Comparison of ENCODE assay signal across 4 cellular contexts in genomic region chr7:12517451-12517850, GRCh38.
A peak's percentile ranks its signal among the peaks of the same experiment; 100 is the strongest.
TF ChIP-seq lines count a peak whose summit lies in the region.

No MANE protein-coding gene starts in this region.

TF ChIP-seq in SK-N-SH treated with all-trans-retinoic acid at 6 μM for 48 hours, 23 proteins besides CTCF, POLR2A, EP300 and RAD21:
- TF ChIP-seq TSHZ2 (CRISPR knock-in tag; IDR thresholded peaks at IDR 0.05) (no peak), TCF4 (CRISPR knock-in tag; IDR thresholded peaks at IDR 0.05; ENCODE audit: borderline replicate concordance) (no peak), POU6F1 (CRISPR knock-in tag; IDR thresholded peaks at IDR 0.05; ENCODE audit: borderline replicate concordance, low read depth) (no peak), SNAI2 (CRISPR knock-in tag; IDR thresholded peaks at IDR 0.05) (no peak), RARB (CRISPR knock-in tag; IDR thresholded peaks at IDR 0.05) (no peak), ZFP30 (CRISPR knock-in tag; IDR thresholded peaks at IDR 0.05) (peak; percentile 94), ZFP3 (CRISPR knock-in tag; IDR thresholded peaks at IDR 0.05) (no peak)
TF ChIP-seq in SK-N-SH treated with all-trans-retinoic acid at 6 μM for 48 hours: peak in this region for 1.

TF ChIP-seq in SK-N-SH, 30 proteins besides CTCF, POLR2A, EP300 and RAD21:
- TF ChIP-seq NRF1 (IDR thresholded peaks at IDR 0.05; ENCODE audit: low read depth, low read length): no peak
- no peak for TF ChIP-seq USF2 (IDR thresholded peaks at IDR 0.05; ENCODE audit: borderline replicate concordance, low read depth, low read length)
- TF ChIP-seq GATA2 (CRISPR knock-in tag; IDR thresholded peaks at IDR 0.05): no peak

TF ChIP-seq in HEK293, 187 proteins besides CTCF, POLR2A, EP300 and RAD21:
- no peak for TF ChIP-seq ZNF350 (tag by site-specific recombination; IDR thresholded peaks at IDR 0.05)
- TF ChIP-seq SETDB1 (IDR thresholded peaks at IDR 0.05; ENCODE audit: insufficient read length, low read length): peak; percentile 40

TF ChIP-seq in K562, 482 proteins besides CTCF, POLR2A, EP300 and RAD21 (continues in another document):
- TF ChIP-seq PHB2 (IDR thresholded peaks at IDR 0.05; ENCODE audit: low read depth) (no peak), KAT8 (IDR thresholded peaks at IDR 0.05; ENCODE audit: low read depth) (no peak), GATAD2A (IDR thresholded peaks at IDR 0.05) (no peak), HMGN3 (IDR thresholded peaks at IDR 0.05; ENCODE audit: borderline replicate concordance, extremely low read depth, insufficient read length, low read depth, low read length) (no peak), ZMIZ1 (IDR thresholded peaks at IDR 0.05; ENCODE audit: low read depth in 2 of 2, low read length in 2 of 2) (no peak), ZNF507 (tag; conservative IDR thresholded peaks at IDR 0.05) (no peak), CHD2 (IDR thresholded peaks at IDR 0.05; ENCODE audit: low read depth, low read length) (no peak), ZEB2 (IDR thresholded peaks at IDR 0.05) (0 out of 2 replicates have a peak, but pooled peaks have one; percentile 39), KLF6 (CRISPR knock-in tag; IDR thresholded peaks at IDR 0.05; ENCODE audit: borderline replicate concordance) (no peak), SMAD3 (CRISPR knock-in tag; conservative IDR thresholded peaks at IDR 0.05) (no peak), TRIM28 (IDR thresholded peaks at IDR 0.05) (peak; percentile 71; the same call in 1 of the 2 replicates), RERE (CRISPR knock-in tag; IDR thresholded peaks at IDR 0.05; ENCODE audit: borderline replicate concordance) (no peak), ZFP30 (CRISPR knock-in tag; IDR thresholded peaks at IDR 0.05; ENCODE audit: borderline replicate concordance) (peak; percentile 98), ATF3 (IDR thresholded peaks at IDR 0.05) (no peak), ATF3 (CRISPR knock-in tag; conservative IDR thresholded peaks at IDR 0.05) (no peak), ZNF780A (CRISPR knock-in tag; IDR thresholded peaks at IDR 0.05) (no peak), TRIM24 (IDR thresholded peaks at IDR 0.05) (peak in 1 of 2 experiments; percentile 64; a peak in 2 of 4 replicates), THAP7 (CRISPR knock-in tag; IDR thresholded peaks at IDR 0.05) (no peak), ZNF785 (CRISPR knock-in tag; IDR thresholded peaks at IDR 0.05) (no peak), LARP7 (IDR thresholded peaks at IDR 0.05) (no peak), RBM14 (IDR thresholded peaks at IDR 0.05; ENCODE audit: borderline replicate concordance, insufficient read depth, low read depth, low read length) (no peak), ZNF512 (tag; IDR thresholded peaks at IDR 0.05) (no peak), NR2C2 (CRISPR knock-in tag; IDR thresholded peaks at IDR 0.05) (no peak), NR2C2 (tag; IDR thresholded peaks at IDR 0.05) (no peak), NCOA2 (IDR thresholded peaks at IDR 0.05; ENCODE audit: partially characterized antibody in 2 of 2) (no peak), NUFIP1 (IDR thresholded peaks at IDR 0.05; ENCODE audit: partially characterized antibody) (no peak), TAF7 (tag; IDR thresholded peaks at IDR 0.05) (no peak), PRMT5 (CRISPR knock-in tag; IDR thresholded peaks at IDR 0.05) (no peak), ZNF75A (CRISPR knock-in tag; IDR thresholded peaks at IDR 0.05) (no peak), HIVEP1 (CRISPR knock-in tag; IDR thresholded peaks at IDR 0.05) (no peak), DLX4 (CRISPR knock-in tag; IDR thresholded peaks at IDR 0.05) (no peak), EZH2 (IDR thresholded peaks at IDR 0.05; ENCODE audit: borderline replicate concordance, low read depth, low read length) (no peak), CCNT2 (IDR thresholded peaks at IDR 0.05; ENCODE audit: borderline replicate concordance, extremely low read depth, insufficient read length, low read depth, low read length) (no peak)
